ENCODE assay signal across 17 cellular contexts in the genomic region with DNA sequence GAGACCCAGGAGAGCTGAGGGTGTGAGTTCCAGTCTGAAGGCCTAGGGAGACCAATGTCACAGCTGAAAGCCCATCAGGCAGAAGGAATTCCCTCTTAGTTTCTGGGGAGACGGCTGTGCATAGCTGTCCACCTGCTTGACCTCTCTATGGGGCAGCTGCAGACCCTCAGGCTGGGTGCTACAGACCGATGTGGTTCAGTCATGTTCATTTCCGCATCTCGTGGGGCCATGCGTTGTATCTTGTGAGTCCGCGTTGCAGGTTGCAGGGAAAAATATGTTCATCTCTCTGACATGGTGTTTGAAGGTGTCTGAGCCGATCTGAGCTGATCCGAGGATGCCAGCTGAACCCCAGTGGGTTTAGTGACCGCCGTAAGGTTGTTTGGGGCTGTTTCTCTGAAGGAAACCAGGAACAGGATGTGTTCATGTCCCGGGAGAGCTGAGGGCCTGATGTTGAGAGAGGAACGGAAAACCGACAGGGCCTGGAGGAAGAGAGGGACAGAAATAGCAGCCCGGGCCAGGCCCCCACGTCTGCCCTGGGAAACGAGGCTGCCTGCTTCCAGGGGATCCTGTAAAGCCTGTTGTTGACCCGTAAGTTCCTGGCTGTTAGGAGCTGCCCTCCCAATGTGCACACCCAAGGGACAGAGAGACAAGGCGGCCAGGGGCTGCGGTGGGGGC. TPM values are rescaled to one million over a fixed set of nuclear protein-coding genes. Genes with fewer than 3 reads are reported as not detected.
DNase-seq lines count a peak whose midpoint lies in the region; ATAC-seq and TF ChIP-seq lines count a peak whose summit lies in the region.
"Had no signal": no experiment of that assay in that cellular context is flagged by ENCODE, and none has a peak within 500 bp of the region (broad histone marks: within the 10 kb centered on the region; RNA-seq: fewer than 3 reads in every experiment).

No MANE protein-coding gene starts in this region.

- H3K27ac Mint-ChIP-seq in CD4-positive, CD25-positive, alpha-beta regulatory T cell = peak overlapping the region; percentile 72 to 86 (median 81)
- H3K27ac Mint-ChIP-seq in effector memory CD8-positive, alpha-beta T cell = peak overlapping the region; percentile 12 to 54
- no peak overlapping the region for H3K27ac Mint-ChIP-seq in T-helper 2 cell treated with Interferon-gamma antibody and Interleukin-4, amounts not matched to agents 5 μg/mL and 100 μg/mL, for 36 hours

- H3K9me3 Mint-ChIP-seq in CD4-positive, CD25-positive, alpha-beta regulatory T cell = peaks cover 0 to 6% (median 0%) of the 10 kb centered on the region in 7 donors
- peaks cover 4 to 11% of the 10 kb centered on the region in 2 donors for H3K9me3 Mint-ChIP-seq in effector memory CD8-positive, alpha-beta T cell
- H3K9me3 Mint-ChIP-seq in T-helper 2 cell treated with Interferon-gamma antibody and Interleukin-4, amounts not matched to agents 5 μg/mL and 100 μg/mL, for 36 hours = peaks cover 4% of the 10 kb centered on the region
- H3K9me3 Mint-ChIP-seq: activated naive CD4-positive, alpha-beta T cell treated with anti-CD3 and anti-CD28 coated beads for 36 hours had no signal

- DNase-seq in CD4-positive, CD25-positive, alpha-beta regulatory T cell = no peak
- peak; percentile 75 to 76 for DNase-seq in Kasumi-1 (lab: John Stamatoyannopoulos, UW)
- DNase-seq in effector memory CD8-positive, alpha-beta T cell = no peak
- DNase-seq in DMS153 treated with DMSO at 0.1 percent for 48 hours (lab: John Stamatoyannopoulos, UW; ENCODE audit: unreplicated experiment) = no peak
- DNase-seq in T-helper 2 cell treated with Interferon-gamma antibody and Interleukin-4, amounts not matched to agents 5 μg/mL and 100 μg/mL, for 36 hours (ENCODE audit: low spot score) = no peak
- no peak for DNase-seq in coronary artery (ENCODE audit: low spot score)
- DNase-seq in osteoblast (ENCODE audit: insufficient read length, low spot score, missing footprints) = no peak
- DNase-seq: activated CD4-positive, alpha-beta T cell treated with anti-CD3 and anti-CD28 coated beads for 48 hours; activated naive CD4-positive, alpha-beta T cell treated with anti-CD3 and anti-CD28 coated beads for 36 hours; mesendoderm; NCI-H226; PC-3; stimulated activated CD4-positive, alpha-beta T cell treated with anti-CD3 and anti-CD28 coated beads, Interleukin-4, amount 100 ng/mL, for 4 hours; SW 1271 had no signal

- no peaks in the 10 kb centered on the region for H4K20me1 ChIP-seq in osteoblast (ENCODE audit: insufficient read depth, low read length)

- H3K4me2 ChIP-seq in osteoblast (ENCODE audit: insufficient read depth, low read length) = no peak overlapping the region

- no peaks in the 10 kb centered on the region for H3K36me3 ChIP-seq in CD4-positive, CD25-positive, alpha-beta regulatory T cell (ENCODE audit: control insufficient read depth, insufficient read depth, low read length)
- H3K36me3 ChIP-seq in neutrophil (no peaks in the 10 kb centered on the region), osteoblast (ENCODE audit: insufficient read depth, low read length) (no peaks in the 10 kb centered on the region)

- ATAC-seq in CD4-positive, CD25-positive, alpha-beta regulatory T cell (ENCODE audit: low read depth in 2 of 2) = no peak
- no peak for ATAC-seq in effector memory CD8-positive, alpha-beta T cell (replicated peaks)
- ATAC-seq: esophagus mucosa, PC-3 had no signal

- H3K79me2 ChIP-seq in osteoblast (ENCODE audit: insufficient read depth, low read length) = no peaks in the 10 kb centered on the region

- peaks cover 5% of the 10 kb centered on the region for H3K36me3 Mint-ChIP-seq in CD4-positive, CD25-positive, alpha-beta regulatory T cell
- peaks cover 4% of the 10 kb centered on the region for H3K36me3 Mint-ChIP-seq in effector memory CD8-positive, alpha-beta T cell (ENCODE audit: insufficient read depth)
- peaks cover 11% of the 10 kb centered on the region for H3K36me3 Mint-ChIP-seq in T-helper 2 cell treated with Interferon-gamma antibody and Interleukin-4, amounts not matched to agents 5 μg/mL and 100 μg/mL, for 36 hours (ENCODE audit: low read depth)

- H2AFZ ChIP-seq in osteoblast (ENCODE audit: low read length) = no peak overlapping the region

- no peaks in the 10 kb centered on the region for H3K27me3 ChIP-seq in CD4-positive, CD25-positive, alpha-beta regulatory T cell (ENCODE audit: control insufficient read depth, insufficient read depth, low read length)
- no peaks in the 10 kb centered on the region for H3K27me3 ChIP-seq in neutrophil
- H3K27me3 ChIP-seq in osteoblast (ENCODE audit: insufficient read depth, low read length) = no peaks in the 10 kb centered on the region

- H3K4me3 ChIP-seq in CD4-positive, CD25-positive, alpha-beta regulatory T cell (ENCODE audit: low read depth, low read length) = no peak overlapping the region
- H3K4me3 ChIP-seq in neutrophil (ENCODE audit: low read depth in 1 of 2, low read length in 1 of 2) = no peak overlapping the region
- H3K4me3 ChIP-seq in coronary artery = no peak overlapping the region
- no peak overlapping the region for H3K4me3 ChIP-seq in osteoblast (ENCODE audit: insufficient read depth, low read length)

- no peak overlapping the region for H3K27ac ChIP-seq in CD4-positive, CD25-positive, alpha-beta regulatory T cell (ENCODE audit: insufficient read depth, low read length, poor library complexity, severe bottlenecking)
- H3K27ac ChIP-seq in neutrophil (peak overlapping the region; percentile 63), coronary artery (no peak overlapping the region), osteoblast (ENCODE audit: low read depth, low read length) (no peak overlapping the region)
- H3K27ac ChIP-seq: C4-2B had no signal

- H3K27me3 Mint-ChIP-seq in CD4-positive, CD25-positive, alpha-beta regulatory T cell = no peaks in the 10 kb centered on the region
- no peaks in the 10 kb centered on the region for H3K27me3 Mint-ChIP-seq in effector memory CD8-positive, alpha-beta T cell
- H3K27me3 Mint-ChIP-seq in T-helper 2 cell treated with Interferon-gamma antibody and Interleukin-4, amounts not matched to agents 5 μg/mL and 100 μg/mL, for 36 hours (ENCODE audit: low read depth) = peaks cover 3% of the 10 kb centered on the region

- peak overlapping the region in 2 of 4 donors; percentile 15 to 22 for H3K4me3 Mint-ChIP-seq in CD4-positive, CD25-positive, alpha-beta regulatory T cell
- H3K4me3 Mint-ChIP-seq in effector memory CD8-positive, alpha-beta T cell = no peak overlapping the region
- H3K4me3 Mint-ChIP-seq in T-helper 2 cell treated with Interferon-gamma antibody and Interleukin-4, amounts not matched to agents 5 μg/mL and 100 μg/mL, for 36 hours = no peak overlapping the region
- H3K4me3 Mint-ChIP-seq: activated naive CD4-positive, alpha-beta T cell treated with anti-CD3 and anti-CD28 coated beads for 36 hours had no signal

- H3K4me1 ChIP-seq in CD4-positive, CD25-positive, alpha-beta regulatory T cell (ENCODE audit: control insufficient read depth, insufficient read depth, low read length, poor library complexity, severe bottlenecking) = peaks cover 10% of the 10 kb centered on the region
- peaks cover 7 to 13% of the 10 kb centered on the region in 2 experiments for H3K4me1 ChIP-seq in neutrophil (ENCODE audit: control insufficient read depth in 1 of 2, insufficient read depth in 1 of 2, low read depth in 1 of 2, low read length in 1 of 2)
- no peaks in the 10 kb centered on the region for H3K4me1 ChIP-seq in osteoblast (ENCODE audit: insufficient read depth, low read length)

- TF ChIP-seq CTCF in neutrophil (IDR thresholded peaks at IDR 0.05) (no peak), coronary artery (IDR thresholded peaks at IDR 0.05) (no peak), osteoblast (IDR thresholded peaks at IDR 0.05; ENCODE audit: extremely low read depth, low read depth, low read length) (no peak)

- peaks cover 4 to 40% (median 14%) of the 10 kb centered on the region in 4 donors for H3K4me1 Mint-ChIP-seq in CD4-positive, CD25-positive, alpha-beta regulatory T cell
- peaks cover 16 to 26% of the 10 kb centered on the region in 2 donors for H3K4me1 Mint-ChIP-seq in effector memory CD8-positive, alpha-beta T cell (ENCODE audit: low read depth in 2 of 2)
- peaks cover 12% of the 10 kb centered on the region for H3K4me1 Mint-ChIP-seq in T-helper 2 cell treated with Interferon-gamma antibody and Interleukin-4, amounts not matched to agents 5 μg/mL and 100 μg/mL, for 36 hours (ENCODE audit: low read depth)

- H3K9me3 ChIP-seq in CD4-positive, CD25-positive, alpha-beta regulatory T cell (ENCODE audit: control insufficient read depth in 2 of 2, low read length in 2 of 2) = no peaks in the 10 kb centered on the region
- no peaks in the 10 kb centered on the region for H3K9me3 ChIP-seq in neutrophil
- H3K9me3 ChIP-seq in osteoblast (ENCODE audit: low read depth, low read length) = no peaks in the 10 kb centered on the region

RNA-seq across cellular contexts. Expression of gene P2RY8, which starts 9.8 kb away (rescaled TPM):
- 158 TPM for total RNA-seq in CD4-positive, CD25-positive, alpha-beta regulatory T cell
- polyA plus RNA-seq in CD4-positive, CD25-positive, alpha-beta regulatory T cell = 100 to 1,000 TPM; 189 to 222 (median 207) TPM
- total RNA-seq in osteoblast = under 0.01 TPM in 1 of 2 replicates, not detected in the other
- total RNA-seq: PC-3 had no signal

RNA-seq across cellular contexts. Expression of gene AKAP17A, which starts 44.7 kb away (rescaled TPM):
- 108 TPM for total RNA-seq in CD4-positive, CD25-positive, alpha-beta regulatory T cell
- 10 to 100 TPM; 11.0 to 14.8 (median 13.7) TPM for polyA plus RNA-seq in CD4-positive, CD25-positive, alpha-beta regulatory T cell
- total RNA-seq in osteoblast = 17.7 and 18.5 TPM in 2 replicates

Comparison
In these comparisons a context has a peak if more than half of its experiments do, and no peak if none do; other contexts are left out.
1. DNase-seq: peak in Kasumi-1 (2 of 2); none in CD4-positive, CD25-positive, alpha-beta regulatory T cell (0 of 3), effector memory CD8-positive, alpha-beta T cell (0 of 3), DMS153 treated with DMSO at 0.1 percent for 48 hours (single experiment), T-helper 2 cell treated with Interferon-gamma antibody and Interleukin-4, amounts not matched to agents 5 μg/mL and 100 μg/mL, for 36 hours (single experiment), coronary artery (single experiment) and osteoblast (single experiment).
2. RNA of gene P2RY8, which starts 9.8 kb away (total RNA-seq): 158 TPM in CD4-positive, CD25-positive, alpha-beta regulatory T cell (single experiment); under 0.01 TPM in osteoblast; every median in the first group is over 100 times any median in the second.